In the genomic region with DNA sequence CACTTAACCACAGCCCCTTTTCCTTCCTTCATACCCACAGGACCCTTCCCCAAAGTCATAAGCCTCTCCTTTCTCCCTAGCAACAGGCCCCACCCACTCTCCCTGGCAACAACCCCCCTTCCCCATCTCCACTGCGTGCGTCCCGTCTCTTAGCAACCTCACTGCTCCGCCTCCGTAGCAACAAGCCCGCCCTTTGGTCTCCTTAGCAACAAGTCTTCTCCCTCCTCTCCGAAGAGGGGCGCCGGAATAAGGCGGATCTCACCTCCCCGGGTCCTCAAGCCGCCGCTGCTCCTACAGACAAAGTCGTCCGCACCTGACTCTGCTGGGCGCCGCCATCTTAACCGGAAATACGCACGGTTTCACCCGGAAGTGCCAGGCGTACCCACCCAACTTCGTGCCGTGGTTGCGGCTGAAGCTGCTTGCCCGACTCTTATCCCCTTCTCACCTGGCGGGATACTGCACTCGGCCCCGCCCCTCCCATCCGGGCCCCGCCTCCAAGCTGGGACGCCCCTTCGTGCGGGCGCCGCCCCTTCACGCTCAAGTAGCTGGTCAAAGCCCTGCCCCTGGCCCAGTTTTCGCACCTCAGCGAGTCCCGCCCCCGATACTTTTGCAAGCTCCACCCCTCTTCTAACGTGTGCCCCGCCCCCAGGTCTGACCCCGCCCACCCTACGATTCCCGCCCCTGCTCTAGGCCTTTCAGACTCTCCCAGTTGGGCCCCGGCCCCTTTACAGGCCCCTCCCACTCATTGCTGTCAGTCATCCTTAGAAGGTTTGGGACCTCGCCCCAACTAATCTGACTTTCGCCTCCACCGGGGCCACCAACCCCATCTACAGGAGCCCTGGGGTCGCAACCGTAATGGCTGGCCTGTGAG, we compare ENCODE assay signal across 8 cellular contexts. TPM values are rescaled to one million over a fixed set of nuclear protein-coding genes. Genes with fewer than 3 reads are reported as not detected.
DNase-seq lines count a peak whose midpoint lies in the region; ATAC-seq and TF ChIP-seq lines count a peak whose summit lies in the region.

A gene with protein sequence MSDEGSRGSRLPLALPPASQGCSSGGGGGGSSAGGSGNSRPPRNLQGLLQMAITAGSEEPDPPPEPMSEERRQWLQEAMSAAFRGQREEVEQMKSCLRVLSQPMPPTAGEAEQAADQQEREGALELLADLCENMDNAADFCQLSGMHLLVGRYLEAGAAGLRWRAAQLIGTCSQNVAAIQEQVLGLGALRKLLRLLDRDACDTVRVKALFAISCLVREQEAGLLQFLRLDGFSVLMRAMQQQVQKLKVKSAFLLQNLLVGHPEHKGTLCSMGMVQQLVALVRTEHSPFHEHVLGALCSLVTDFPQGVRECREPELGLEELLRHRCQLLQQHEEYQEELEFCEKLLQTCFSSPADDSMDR (minus strand): TSS at position 338 of the 871 bp plus-strand sequence. CDS start 502 bp downstream, outside the sequence.

- peaks cover 18% of the 10 kb centered on the region for H3K79me2 ChIP-seq in PC-9 (ENCODE audit: low read depth)

- peak within 1 kb of the TSS; percentile 72 for H3K27ac ChIP-seq in PC-9
- peak within 1 kb of the TSS; percentile 77 to 87 for H3K27ac ChIP-seq in mucosa of rectum (ENCODE audit: low read depth in 2 of 2, low read length in 2 of 2)

- H3K27me3 ChIP-seq in PC-9 (ENCODE audit: insufficient read depth, low read depth), result peaks cover 4% of the 10 kb centered on the region; the same call in 1 of the 2 replicates
- H3K27me3 ChIP-seq in mucosa of rectum (ENCODE audit: control insufficient read depth in 2 of 2, insufficient read depth in 2 of 2, low read length in 2 of 2), result peaks cover 0 to 7% of the 10 kb centered on the region in 2 donors

- TF ChIP-seq POLR2A in erythroblast (IDR thresholded peaks at IDR 0.05; ENCODE audit: low read length), result peak; percentile 43

- no peak for TF ChIP-seq CTCF in PC-9 (conservative IDR thresholded peaks at IDR 0.05)

- 0 out of 2 replicates have a peak, but pooled peaks cover 5% of the 10 kb centered on the region for H4K20me1 ChIP-seq in PC-9 (ENCODE audit: insufficient read depth)

- H3K4me1 ChIP-seq in PC-9 (replicated peaks; ENCODE audit: insufficient read depth) (peaks cover 8% of the 10 kb centered on the region; the same call in 1 of the 2 replicates), mucosa of rectum (ENCODE audit: control insufficient read depth in 2 of 2, insufficient read depth in 2 of 2, low read length in 2 of 2) (peaks cover 13 to 15% of the 10 kb centered on the region in 2 donors)

- intact Hi-C loops in PC-9 (cut with micrococcal nuclease; ENCODE audit: unreplicated experiment), result loop anchor here (1.0 kb wide), 2 partner anchors 21 to 131 kb away; a partner anchor contains a TSS

- peak; percentile 98 for DNase-seq in DMS 273 (lab: John Stamatoyannopoulos, UW; ENCODE audit: unreplicated experiment)
- peak; percentile 97 for DNase-seq in Jurkat, Clone E6-1 (ENCODE audit: low read depth, low spot score)
- peak; percentile 94 to 100 for DNase-seq in PC-9
- peak; percentile 97 for DNase-seq in activated T-cell treated with anti-CD3 and anti-CD28 coated beads, Interleukin-2, amount 50 U/mL, for 1 hour
- peak; percentile 97 for DNase-seq in erythroblast (lab: John Stamatoyannopoulos, UW)
- peak; percentile 98 for DNase-seq in stimulated activated CD8-positive, alpha-beta memory T cell treated with anti-CD3 and anti-CD28 coated beads, Interleukin-4, amount 100 ng/mL, for 48 hours

- H3K4me3 ChIP-seq in Jurkat, Clone E6-1 (ENCODE audit: low read length), result peak within 1 kb of the TSS; percentile 93
- H3K4me3 ChIP-seq in PC-9, result peak within 1 kb of the TSS; percentile 94
- peak within 1 kb of the TSS; percentile 86 to 94 for H3K4me3 ChIP-seq in mucosa of rectum (ENCODE audit: low read length in 2 of 2)

- ATAC-seq in GM21576 (IDR thresholded peaks at IDR 0.05; ENCODE audit: unreplicated experiment), result peak; percentile 70

- H2AFZ ChIP-seq in PC-9, result peak within 1 kb of the TSS; percentile 83

- POLR2A ChIA-PET in PC-9 (lab: Charles Lee; ENCODE audit: unreplicated experiment), result interaction anchor here (0.5 to 1.6 kb wide), 13 partner anchors 18 to 1091 kb away, joined by 3 to 18 read pairs (median 5); a partner anchor contains a TSS

- H3K9me3 ChIP-seq in PC-9 (ENCODE audit: insufficient read depth, low read depth), result no peaks in the 10 kb centered on the region
- H3K9me3 ChIP-seq in mucosa of rectum (ENCODE audit: control insufficient read depth in 2 of 2, low read length in 2 of 2), result no peaks in the 10 kb centered on the region

- 0 out of 2 replicates have a peak, but pooled peaks cover 3% of the 10 kb centered on the region for H3K36me3 ChIP-seq in PC-9 (ENCODE audit: low read depth)
- peaks cover 8 to 11% of the 10 kb centered on the region in 2 donors for H3K36me3 ChIP-seq in mucosa of rectum (ENCODE audit: control insufficient read depth in 2 of 2, insufficient read depth in 2 of 2, low read length in 2 of 2)

- H3K9me2 ChIP-seq in PC-9 (ENCODE audit: insufficient read depth), result no peaks in the 10 kb centered on the region

- peaks cover 24% of the 10 kb centered on the region for H3F3A ChIP-seq in PC-9 (ENCODE audit: insufficient read depth, low read depth)

- H3K4me2 ChIP-seq in PC-9, result peak within 1 kb of the TSS; percentile 95

- no TSS peak for BruUV-seq in PC-9 (replicated peaks; lab: Mats Ljungman, UMichigan)

- CTCF ChIA-PET in PC-9 (lab: Charles Lee), result interaction anchor here (0.5 to 1.3 kb wide), 7 partner anchors 22 to 243 kb away, joined by 3 to 8 read pairs (median 4); a partner anchor contains a TSS

- H3K9ac ChIP-seq in mucosa of rectum (ENCODE audit: low read depth in 1 of 2, low read length in 2 of 2), result peak within 1 kb of the TSS; percentile 63 to 68

RNA-seq across cellular contexts. Expression of the gene that starts here (rescaled TPM):
- 64.3 TPM for polyA plus RNA-seq in Jurkat, Clone E6-1 (2012; ENCODE audit: insufficient read depth, insufficient read length)
- total RNA-seq in PC-9 (2021), result 66.2 and 79.6 TPM in 2 replicates

Comparison
In these comparisons a context has a peak if more than half of its experiments do, and no peak if none do; other contexts are left out.
1. Peak in every context shown above with its lines: DNase-seq, ATAC-seq, H3K4me3 ChIP-seq and H3K27ac ChIP-seq.